Comparison of ENCODE assay signal across 9 cellular contexts in genomic region chr15:80274554-80274953, GRCh38. TPM values are rescaled to one million over a fixed set of nuclear protein-coding genes. Genes with fewer than 3 reads are reported as not detected.
"Had no signal": no experiment of that assay in that cellular context is flagged by ENCODE, and none has a peak within 500 bp of the region (broad histone marks: within the 10 kb centered on the region; RNA-seq: fewer than 3 reads in every experiment).

No MANE protein-coding gene starts in this region.

- H3K4me3 ChIP-seq: GM12878 had no signal

- DNase-seq: GDM1, GF-D8 had no signal

- ATAC-seq: GM12878 had no signal

- FAIRE-seq: G401.6, GM12878, GM12891, GM12892, GM18507, GM19239 had no signal

RNA-seq across cellular contexts. Expression of gene CTXND1, which starts 22.5 kb away (rescaled TPM):
- total RNA-seq: G401, GM12878 had no signal
